Comparison of ENCODE assay signal across 1 cellular context in the genomic region with DNA sequence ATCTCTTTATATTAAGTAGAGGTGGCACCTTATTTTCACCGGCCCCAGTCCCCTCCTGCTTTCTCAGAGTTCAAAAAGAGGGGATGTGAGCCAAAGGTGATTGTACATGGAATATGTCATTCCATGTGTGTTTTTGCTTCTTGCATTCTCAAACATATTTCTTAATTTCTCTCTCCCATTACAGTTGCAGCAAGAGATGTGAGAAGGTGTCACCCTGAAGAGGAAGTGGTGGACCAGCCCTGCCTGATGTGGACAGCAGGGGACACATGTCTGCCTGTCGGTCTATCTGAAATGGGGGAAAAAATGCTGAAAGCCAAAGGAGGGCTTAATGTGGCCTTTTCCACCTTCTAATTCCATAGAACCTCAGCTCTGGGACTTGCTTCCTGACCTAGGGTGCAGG.
TF ChIP-seq lines count a peak whose summit lies in the region.

No MANE protein-coding gene starts in this region.

TF ChIP-seq in H1, 55 proteins besides CTCF, POLR2A, EP300 and RAD21:
- TF ChIP-seq NRF1 (IDR thresholded peaks at IDR 0.05; ENCODE audit: low read depth, low read length) (no peak), CREB1 (IDR thresholded peaks at IDR 0.05) (no peak), CTBP2 (IDR thresholded peaks at IDR 0.05; ENCODE audit: borderline replicate concordance, insufficient read depth, insufficient read length, low read length) (no peak), RFX5 (IDR thresholded peaks at IDR 0.05; ENCODE audit: borderline replicate concordance, low read depth, low read length) (no peak), ASH2L (IDR thresholded peaks at IDR 0.05; ENCODE audit: low read length) (no peak), CHD1 (IDR thresholded peaks at IDR 0.05; ENCODE audit: low read depth, low read length) (no peak), BCL11A (IDR thresholded peaks at IDR 0.05; ENCODE audit: low read depth in 2 of 2, low read length in 2 of 2) (no peak), PHF8 (conservative IDR thresholded peaks at IDR 0.05; ENCODE audit: low read depth, low read length) (no peak)
TF ChIP-seq in H1: peak in this region for 0.
